21 cellular contexts compared by ENCODE assay signal in the genomic region with DNA sequence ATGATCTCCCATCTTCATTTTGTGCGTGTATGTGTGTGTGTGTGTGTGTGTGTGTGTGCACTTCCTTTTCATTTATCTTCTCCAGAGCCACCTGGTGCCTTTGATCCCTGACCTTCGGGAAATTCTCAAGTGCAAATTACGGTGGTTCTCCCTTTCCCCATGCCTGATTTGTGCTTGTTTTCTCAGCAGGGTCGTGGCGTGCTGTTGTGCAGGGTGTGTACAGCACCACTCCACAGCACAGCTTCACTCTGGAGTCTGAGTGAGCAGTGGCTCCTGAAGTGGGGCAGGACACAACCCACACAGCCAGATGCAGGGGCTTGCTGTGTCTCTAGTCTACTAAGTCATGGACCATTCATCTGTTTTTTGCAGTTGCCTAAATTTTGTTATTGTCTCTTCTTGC.
DNase-seq lines count a peak whose midpoint lies in the region; ATAC-seq, FAIRE-seq and TF ChIP-seq lines count a peak whose summit lies in the region.
"Had no signal": no experiment of that assay in that cellular context is flagged by ENCODE, and none has a peak within 500 bp of the region (broad histone marks: within the 10 kb centered on the region; RNA-seq: fewer than 3 reads in every experiment).

No MANE protein-coding gene starts in this region.

- H2AK5ac ChIP-seq in H9 (ENCODE audit: insufficient read length, low read length): no peak overlapping the region

- H3K56ac ChIP-seq in H9 (ENCODE audit: insufficient read length, low read depth, low read length): no peak overlapping the region

- H3K23me2 ChIP-seq in H9 (ENCODE audit: insufficient read length, low read depth, low read length, poor library complexity, severe bottlenecking): no peaks in the 10 kb centered on the region

- H3K79me2 ChIP-seq in H9 (ENCODE audit: insufficient read depth, low read length) (no peaks in the 10 kb centered on the region), endothelial cell of umbilical vein (ENCODE audit: control insufficient read depth, insufficient read depth, low read length) (no peaks in the 10 kb centered on the region)

- ATAC-seq in GM19395 (IDR thresholded peaks at IDR 0.05; ENCODE audit: unreplicated experiment): no peak
- ATAC-seq in gastrocnemius medialis: no peak
- ATAC-seq: GM23338, HepG2 had no signal

- H4K20me1 ChIP-seq in H9 (ENCODE audit: control insufficient read depth, insufficient read depth, insufficient read length) (no peaks in the 10 kb centered on the region), endothelial cell of umbilical vein (replicated peaks; ENCODE audit: control insufficient read depth, extremely low read depth, insufficient read depth, low read length) (no peaks in the 10 kb centered on the region)

- H2AFZ ChIP-seq in H9 (ENCODE audit: low read length): no peak overlapping the region
- H2AFZ ChIP-seq in endothelial cell of umbilical vein (ENCODE audit: low read depth, low read length): no peak overlapping the region
- H2AFZ ChIP-seq: GM23338, PC-9 had no signal

- FAIRE-seq in endothelial cell of umbilical vein (lab: Jason Lieb, UNC): peak; percentile 26
- FAIRE-seq: GM12892, HepG2 had no signal

- no peak overlapping the region for H4K8ac ChIP-seq in H9 (replicated peaks; ENCODE audit: insufficient read length, low read depth, low read length)

- H3T11ph ChIP-seq in H9 (ENCODE audit: low read length): no peak overlapping the region

- no peak overlapping the region for H3K4me2 ChIP-seq in H9 (ENCODE audit: insufficient read depth, insufficient read length, low read length)
- no peak overlapping the region for H3K4me2 ChIP-seq in endothelial cell of umbilical vein (ENCODE audit: insufficient read depth, low read length)
- H3K4me2 ChIP-seq: GM23338, PC-9 had no signal

- H3K4me3 ChIP-seq in endothelial cell of umbilical vein (replicated peaks in 1 of 3; ENCODE audit: insufficient read depth in 1 of 3, low read depth in 1 of 3, low read length in 3 of 3) (no peak overlapping the region), gastrocnemius medialis (no peak overlapping the region)
- H3K4me3 ChIP-seq: GM23338, MG63, PC-9, SJSA1 had no signal

- H2BK20ac ChIP-seq in H9 (ENCODE audit: low read depth, low read length, poor library complexity, severe bottlenecking): no peak overlapping the region

- no peaks in the 10 kb centered on the region for H3K27me3 ChIP-seq in H9 (ENCODE audit: insufficient read depth, low read length)
- peaks cover 10 to 54% of the 10 kb centered on the region in 2 experiments for H3K27me3 ChIP-seq in endothelial cell of umbilical vein (ENCODE audit: control insufficient read depth in 2 of 2, insufficient read depth in 2 of 2, low read length in 2 of 2)
- H3K27me3 ChIP-seq in gastrocnemius medialis: no peaks in the 10 kb centered on the region
- H3K27me3 ChIP-seq: BE2C, MG63, SJSA1 had no signal

- dilution Hi-C loops in endothelial cell of umbilical vein (cut with MboI; ENCODE audit: extremely low pct_ligation_motif_present, low sequenced_read_pairs): no loop called here

- no peak overlapping the region for H3K4me3 Mint-ChIP-seq in H9
- H3K4me3 Mint-ChIP-seq: CD4-positive, alpha-beta T cell; GM23338 had no signal

- H4K5ac ChIP-seq in H9 (ENCODE audit: insufficient read length, low read depth, low read length): no peak overlapping the region

- H3K9ac ChIP-seq in H9 (ENCODE audit: extremely low read depth, insufficient read length, low read length): no peak overlapping the region
- no peak overlapping the region for H3K9ac ChIP-seq in endothelial cell of umbilical vein (replicated peaks; ENCODE audit: extremely low read depth, insufficient read depth, low read length)

- H2BK5ac ChIP-seq in H9 (ENCODE audit: insufficient read length, low read length): no peak overlapping the region

- H2BK120ac ChIP-seq in H9 (ENCODE audit: low read depth, low read length, poor library complexity, severe bottlenecking): no peak overlapping the region

- H3K9me3 ChIP-seq in H9 (ENCODE audit: control insufficient read depth, low read depth, low read length) (no peaks in the 10 kb centered on the region), endothelial cell of umbilical vein (replicated peaks; ENCODE audit: control insufficient read depth, insufficient read depth, low read length) (no peaks in the 10 kb centered on the region), gastrocnemius medialis (no peaks in the 10 kb centered on the region)
- H3K9me3 ChIP-seq: BE2C, MG63, SJSA1 had no signal

- H3K4ac ChIP-seq in H9 (ENCODE audit: low read depth, low read length): no peak overlapping the region

- peak; percentile 62 for DNase-seq in DMS153 (lab: John Stamatoyannopoulos, UW)
- no peak for DNase-seq in DMS153 treated with DMSO at 0.1 percent for 48 hours (lab: John Stamatoyannopoulos, UW; ENCODE audit: unreplicated experiment)
- no peak for DNase-seq in H9
- DNase-seq in NCI-H748 (lab: John Stamatoyannopoulos, UW; ENCODE audit: unreplicated experiment): peak; percentile 85
- no peak for DNase-seq in endothelial cell of umbilical vein (ENCODE audit: low read depth, low spot score)
- DNase-seq in RKO (ENCODE audit: low spot score): no peak
- no peak for DNase-seq in gastrocnemius medialis
- DNase-seq: BE2C; CD4-positive, alpha-beta T cell; GF-D8; MG63; NCI-H1105; NCI-H345; NCI-H526 treated with DMSO at 0.1 percent for 48 hours; PC-9 had no signal

- CTCF ChIA-PET in endothelial cell of umbilical vein (lab: Charles Lee): interaction anchor here (1.1 to 3.0 kb wide), 4 partner anchors 10 to 511 kb away, joined by 3 to 32 read pairs (median 4); no protein-coding TSS in a partner anchor

- H3K18ac ChIP-seq in H9 (ENCODE audit: insufficient read length, low read depth, low read length): peak overlapping the region; percentile 25

- no peak overlapping the region for H3K23ac ChIP-seq in H9 (ENCODE audit: insufficient read length, low read depth, low read length)

- H3K4me1 ChIP-seq in H9 (ENCODE audit: insufficient read depth, low read length) (no peaks in the 10 kb centered on the region), endothelial cell of umbilical vein (ENCODE audit: control insufficient read depth, extremely low read depth, insufficient read depth, low read length) (no peaks in the 10 kb centered on the region), gastrocnemius medialis (peaks cover 6 to 7% of the 10 kb centered on the region in 2 donors)

- POLR2A ChIA-PET in endothelial cell of umbilical vein (lab: Charles Lee): no interaction called here

- H3K36me3 ChIP-seq in endothelial cell of umbilical vein (ENCODE audit: control insufficient read depth in 2 of 2, extremely low read depth in 1 of 2, insufficient read depth in 2 of 2, low read length in 2 of 2) (no peaks in the 10 kb centered on the region), gastrocnemius medialis (no peaks in the 10 kb centered on the region)
- H3K36me3 ChIP-seq: MG63, SJSA1 had no signal

- no peaks in the 10 kb centered on the region for H3K79me1 ChIP-seq in H9 (ENCODE audit: insufficient read depth, low read depth, low read length, poor library complexity, severe bottlenecking)

- H3K9me3 Mint-ChIP-seq in H9: no peaks in the 10 kb centered on the region
- H3K9me3 Mint-ChIP-seq: CD4-positive, alpha-beta T cell; GM23338 had no signal

- TF ChIP-seq POLR2A in endothelial cell of umbilical vein (IDR thresholded peaks at IDR 0.05; ENCODE audit: low read depth, low read length) (no peak), gastrocnemius medialis (IDR thresholded peaks at IDR 0.05) (no peak)

- no peaks in the 10 kb centered on the region for H3K36me3 Mint-ChIP-seq in H9 (ENCODE audit: insufficient read depth in 1 of 3, low read depth in 3 of 3)

- no peak overlapping the region for H2BK15ac ChIP-seq in H9 (ENCODE audit: low read depth, low read length)

- in situ Hi-C loops in gastrocnemius medialis (cut with MboI; ENCODE audit: low sequenced_read_pairs in 4 of 4): loop anchor here in 1 of 4 donors (25.0 kb wide), 1 partner anchor 508 kb away; a partner anchor contains a TSS

- no peak overlapping the region; a peak in 1 of 7 replicates for H3K27ac Mint-ChIP-seq in H9
- H3K27ac Mint-ChIP-seq: CD4-positive, alpha-beta T cell; GM23338 had no signal

- no peaks in the 10 kb centered on the region for H3K27me3 Mint-ChIP-seq in H9 (ENCODE audit: low read depth)

- no peak overlapping the region for H3K14ac ChIP-seq in H9 (ENCODE audit: insufficient read depth, low read length)

- no CpG with 5 or more reads among the region's 5 CpGs for WGBS in H9 (ENCODE audit: extremely low coverage, insufficient read length, low lambda C conversion rate)

- no peak overlapping the region for H2BK12ac ChIP-seq in H9 (ENCODE audit: insufficient read length, low read depth, low read length)

- H3K9me1 ChIP-seq in endothelial cell of umbilical vein (replicated peaks; ENCODE audit: control insufficient read depth, extremely low read depth, insufficient read depth, low read length): no peaks in the 10 kb centered on the region

- BruUV-seq in endothelial cell of umbilical vein (replicated peaks; lab: Mats Ljungman, UMichigan): no TSS peak

- no peak overlapping the region for H4K91ac ChIP-seq in H9 (ENCODE audit: insufficient read length, low read depth, low read length)

- H3K27ac ChIP-seq in H9 (ENCODE audit: insufficient read length, low read depth, low read length) (no peak overlapping the region), endothelial cell of umbilical vein (ENCODE audit: insufficient read depth, low read depth, low read length) (no peak overlapping the region), gastrocnemius medialis (no peak overlapping the region)
- H3K27ac ChIP-seq: 22Rv1, PC-9, SJSA1 had no signal

- no peak for TF ChIP-seq CTCF in H9 (conservative IDR thresholded peaks at IDR 0.05)
- TF ChIP-seq CTCF in endothelial cell of umbilical vein (IDR thresholded peaks at IDR 0.05; ENCODE audit: extremely low read depth in 1 of 2, insufficient read depth in 1 of 2, low read depth in 1 of 2, low read length in 2 of 2): no peak
- TF ChIP-seq CTCF in gastrocnemius medialis (IDR thresholded peaks at IDR 0.05 in 4 of 5, conservative IDR thresholded peaks at IDR 0.05 in 1 of 5): no peak

- H3K4me1 Mint-ChIP-seq in H9: peaks cover 1% of the 10 kb centered on the region in 2 experiments; a peak in 3 of 4 replicates

- intact Hi-C loops in endothelial cell of umbilical vein (cut with micrococcal nuclease) (no loop called here), gastrocnemius medialis (cut with DNase I; ENCODE audit: low total_unique reads) (no loop called here)

TF ChIP-seq in endothelial cell of umbilical vein, 7 proteins besides CTCF, POLR2A, EP300 and RAD21 (continues in another document):
- TF ChIP-seq FOS (IDR thresholded peaks at IDR 0.05; ENCODE audit: borderline replicate concordance, insufficient read depth, low read length) (no peak), JUN (IDR thresholded peaks at IDR 0.05; ENCODE audit: borderline replicate concordance, insufficient read depth, insufficient read length, low read depth) (no peak), GATA2 (IDR thresholded peaks at IDR 0.05; ENCODE audit: insufficient read depth, insufficient read length, low read depth, low read length) (no peak), EZH2 (IDR thresholded peaks at IDR 0.05; ENCODE audit: borderline replicate concordance, low read depth, low read length, severe bottlenecking) (no peak), MYC (IDR thresholded peaks at IDR 0.05; ENCODE audit: low read depth, low read length) (no peak)

Comparison
In these comparisons a context has a peak if more than half of its experiments do, and no peak if none do; other contexts are left out.
1. DNase-seq: peak in DMS153 (single experiment) and NCI-H748 (single experiment); none in DMS153 treated with DMSO at 0.1 percent for 48 hours (single experiment), H9 (single experiment), endothelial cell of umbilical vein (single experiment), RKO (single experiment) and gastrocnemius medialis (0 of 2).